Comparison of ENCODE assay signal across 10 cellular contexts in the genomic region with DNA sequence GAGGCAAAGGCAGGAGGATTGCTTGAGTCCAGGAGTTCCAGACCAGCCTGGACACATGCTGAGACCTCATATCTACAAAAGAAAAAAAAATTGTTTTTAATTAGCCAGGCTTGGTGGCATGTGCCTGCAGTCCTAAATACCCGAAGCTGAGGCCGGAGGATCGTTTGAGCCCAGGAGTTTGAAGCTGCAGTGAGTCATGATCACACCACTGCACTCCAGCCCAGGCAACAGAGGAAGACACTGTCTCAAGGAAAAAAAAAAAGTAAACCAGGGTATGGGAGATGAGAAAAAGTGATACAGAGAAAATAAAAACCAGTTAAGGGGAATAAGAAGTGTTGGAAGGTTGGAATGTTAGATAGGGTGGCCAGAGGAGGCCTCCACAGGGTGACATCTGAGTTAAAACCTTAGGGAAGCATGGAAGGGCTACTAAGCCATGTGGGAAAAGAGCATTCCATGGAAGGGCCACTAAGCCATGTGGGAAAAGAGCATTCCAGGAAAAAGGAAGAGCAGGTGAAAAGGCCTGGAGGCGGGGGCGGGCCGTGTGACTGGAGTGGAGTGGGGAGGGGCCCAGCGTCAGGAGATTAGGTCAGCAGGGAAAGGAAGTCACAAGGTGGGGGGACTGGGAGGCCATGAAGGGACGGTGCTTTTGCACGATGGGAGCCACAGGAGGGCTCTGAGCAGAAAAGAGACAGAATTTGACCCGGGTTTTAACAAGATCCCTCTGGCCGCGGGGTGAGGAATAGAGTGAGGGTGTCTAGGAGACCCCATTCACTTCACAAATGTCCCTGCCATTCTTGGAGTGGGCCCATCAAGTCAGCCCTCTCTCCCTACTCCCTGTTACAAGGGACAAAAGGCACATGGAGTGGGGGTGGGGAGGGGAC. TPM values are rescaled to one million over a fixed set of nuclear protein-coding genes. Genes with fewer than 3 reads are reported as not detected.
DNase-seq lines count a peak whose midpoint lies in the region; ATAC-seq and TF ChIP-seq lines count a peak whose summit lies in the region.
"Had no signal": no experiment of that assay in that cellular context is flagged by ENCODE, and none has a peak within 500 bp of the region (broad histone marks: within the 10 kb centered on the region; RNA-seq: fewer than 3 reads in every experiment).

No MANE protein-coding gene starts in this region.

- POLR2A ChIA-PET in AG04450 (lab: Yijun Ruan, JAX) = interaction anchor here (0.7 kb wide), 1 partner anchor 164 kb away, joined by 3 read pairs; no protein-coding TSS in a partner anchor

- TF ChIP-seq CTCF in AG04450 (IDR thresholded peaks at IDR 0.05; ENCODE audit: low read depth, low read length) = no peak

- ATAC-seq in GM21526 (IDR thresholded peaks at IDR 0.05; ENCODE audit: low FRiP score, unreplicated experiment) = no peak
- no peak for ATAC-seq in HG02763 (IDR thresholded peaks at IDR 0.05; ENCODE audit: unreplicated experiment)
- no peak for ATAC-seq in HG02642 (IDR thresholded peaks at IDR 0.05; ENCODE audit: poor library complexity, unreplicated experiment)
- ATAC-seq: body of pancreas had no signal

- TF ChIP-seq RAD21 in Ishikawa (IDR thresholded peaks at IDR 0.05; ENCODE audit: low read depth) = no peak

- DNase-seq in AG04450 (ENCODE audit: low read depth, low spot score) (peak; percentile 21), astrocyte of the hippocampus (ENCODE audit: low read depth, low spot score) (peak; percentile 35), iris pigment epithelial cell (ENCODE audit: low read depth) (peak; percentile 71), Ammon's horn (ENCODE audit: low spot score) (no peak)
- DNase-seq: body of pancreas, nephron progenitor cell had no signal

- CTCF ChIA-PET in AG04450 (lab: Charles Lee) = interaction anchor here (0.9 kb wide), 1 partner anchor 14 kb away, joined by 3 read pairs; no protein-coding TSS in a partner anchor

- H3K27ac ChIP-seq in AG04450 (ENCODE audit: low read depth, low read length) = peak overlapping the region; percentile 40
- H3K27ac ChIP-seq: body of pancreas had no signal

- H3K27me3 ChIP-seq in AG04450 (ENCODE audit: control insufficient read depth, insufficient read depth, low read length) = peaks cover 5% of the 10 kb centered on the region
- H3K27me3 ChIP-seq: body of pancreas had no signal

- H3K9me3 ChIP-seq in AG04450 (ENCODE audit: control insufficient read depth, insufficient read depth, low read length) = no peaks in the 10 kb centered on the region
- H3K9me3 ChIP-seq: body of pancreas had no signal

- no peak for TF ChIP-seq EP300 in Ishikawa (IDR thresholded peaks at IDR 0.05; ENCODE audit: borderline replicate concordance)

- no peak overlapping the region for H3K4me3 ChIP-seq in AG04450 (ENCODE audit: low read depth, low read length)
- H3K4me3 ChIP-seq: body of pancreas had no signal

TF ChIP-seq in Ishikawa, 13 proteins besides CTCF, POLR2A, EP300 and RAD21:
- TF ChIP-seq FOXM1 (IDR thresholded peaks at IDR 0.05; ENCODE audit: borderline replicate concordance, low read depth) = no peak
- TF ChIP-seq, protein P1, sequence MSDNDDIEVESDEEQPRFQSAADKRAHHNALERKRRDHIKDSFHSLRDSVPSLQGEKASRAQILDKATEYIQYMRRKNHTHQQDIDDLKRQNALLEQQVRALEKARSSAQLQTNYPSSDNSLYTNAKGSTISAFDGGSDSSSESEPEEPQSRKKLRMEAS (IDR thresholded peaks at IDR 0.05) = 0 out of 2 replicates have a peak, but pooled peaks have one; percentile 7
- no peak for TF ChIP-seq EGR1 (IDR thresholded peaks at IDR 0.05)

RNA-seq across cellular contexts. Expression of a gene that starts 18.3 kb away (rescaled TPM):
- polyA plus RNA-seq in AG04450 (2011; rRNA removed) = 0.06 and 0.10 TPM in 2 replicates
- polyA minus RNA-seq in AG04450 (2011; rRNA and poly(A)+ RNA removed) = 0.14 and 0.30 TPM in 2 replicates

RNA-seq across cellular contexts. Expression of a gene that starts 53.7 kb away (rescaled TPM):
- 34.4 and 40.7 TPM in 2 replicates for polyA plus RNA-seq in AG04450 (2011; rRNA removed)
- polyA minus RNA-seq in AG04450 (2011; rRNA and poly(A)+ RNA removed) = 26.2 and 29.5 TPM in 2 replicates
